ENCODE assay signal across 20 cellular contexts in genomic region chr2:126029316-126029715, GRCh38.
A peak's percentile ranks its signal among the peaks of the same experiment; 100 is the strongest.
DNase-seq lines count a peak whose midpoint lies in the region; ATAC-seq and TF ChIP-seq lines count a peak whose summit lies in the region.
"Had no signal": no experiment of that assay in that cellular context is flagged by ENCODE, and none has a peak within 500 bp of the region (broad histone marks: within the 10 kb centered on the region; RNA-seq: fewer than 3 reads in every experiment).

No MANE protein-coding gene starts in this region.

- no peak for TF ChIP-seq CTCF in tibial nerve (IDR thresholded peaks at IDR 0.05)
- TF ChIP-seq CTCF in GM10248 (IDR thresholded peaks at IDR 0.05; ENCODE audit: control extremely low read depth, extremely low read depth, low read depth, missing control alignments), result no peak

- TF ChIP-seq POLR2A in tibial nerve (IDR thresholded peaks at IDR 0.05) (no peak), GM18505 (IDR thresholded peaks at IDR 0.05; ENCODE audit: borderline replicate concordance, extremely low read depth, insufficient read depth, insufficient read length) (no peak)

- no peaks in the 10 kb centered on the region for H3K9me3 ChIP-seq in T-helper 17 cell (ENCODE audit: control insufficient read depth, low read length, poor library complexity, severe bottlenecking)
- no peaks in the 10 kb centered on the region for H3K9me3 ChIP-seq in tibial nerve

- H3K36me3 ChIP-seq in tibial nerve, result no peaks in the 10 kb centered on the region

- CTCF ChIA-PET in GM10248 (lab: Yijun Ruan, JAX), result no interaction called here

- no peak overlapping the region for H3K27ac Mint-ChIP-seq in T-helper 17 cell
- H3K27ac Mint-ChIP-seq: B cell had no signal

- H3K27ac ChIP-seq in tibial nerve, result no peak overlapping the region
- H3K27ac ChIP-seq: KMS-11, PC-9 had no signal

- POLR2A ChIA-PET in GM10248 (lab: Yijun Ruan, JAX), result no interaction called here

- no peaks in the 10 kb centered on the region for H3K4me1 Mint-ChIP-seq in T-helper 17 cell
- H3K4me1 Mint-ChIP-seq: B cell had no signal

- DNase-seq in NCI-H82 (lab: John Stamatoyannopoulos, UW), result peak; percentile 20
- DNase-seq in NCI-H82 treated with DMSO at 0.1 percent for 48 hours (lab: John Stamatoyannopoulos, UW; ENCODE audit: unreplicated experiment), result no peak
- DNase-seq in SK-MEL-5 (ENCODE audit: low read depth, low spot score), result peak; percentile 26
- DNase-seq in iPS-NIHi11 (ENCODE audit: low spot score), result peak; percentile 62
- no peak for DNase-seq in T-helper 17 cell
- no peak for DNase-seq in tibial nerve (ENCODE audit: low spot score in 2 of 2)
- DNase-seq in GM10248 (ENCODE audit: extremely low spot score), result no peak
- DNase-seq: 8988T, COR-L47, DMS 273 treated with DMSO at 0.1 percent for 48 hours, DND-41, GOT3, NCI-H1048, NCI-H1436 treated with DMSO at 0.1 percent for 48 hours, NCI-H2081, NCI-H774, PC-9 had no signal

- H3K27me3 ChIP-seq in tibial nerve, result no peaks in the 10 kb centered on the region

- TF ChIP-seq EP300 in tibial nerve (IDR thresholded peaks at IDR 0.05), result no peak

- H3K4me1 ChIP-seq in tibial nerve, result no peaks in the 10 kb centered on the region

- in situ Hi-C loops in SK-MEL-5 (cut with HindIII; ENCODE audit: low pct_unique_long_range_greater_than_20kb, low sequenced_read_pairs), result no loop called here

- no peak overlapping the region for H3K4me3 Mint-ChIP-seq in T-helper 17 cell
- H3K4me3 Mint-ChIP-seq: B cell had no signal

- no peak overlapping the region for H3K4me3 ChIP-seq in tibial nerve
- H3K4me3 ChIP-seq: PC-9 had no signal

- no peaks in the 10 kb centered on the region for H3K27me3 Mint-ChIP-seq in T-helper 17 cell
- H3K27me3 Mint-ChIP-seq: B cell had no signal

- no peak for ATAC-seq in T-helper 17 cell
- ATAC-seq in GM18505 (IDR thresholded peaks at IDR 0.05; ENCODE audit: unreplicated experiment), result no peak

- H3K36me3 Mint-ChIP-seq in T-helper 17 cell (ENCODE audit: low read depth), result no peaks in the 10 kb centered on the region

Comparison
In these comparisons a context has a peak if more than half of its experiments do, and no peak if none do; other contexts are left out.
1. DNase-seq: peak in NCI-H82 (single experiment), SK-MEL-5 (single experiment) and iPS-NIHi11 (single experiment); none in NCI-H82 treated with DMSO at 0.1 percent for 48 hours (single experiment), T-helper 17 cell (0 of 3), tibial nerve (0 of 2) and GM10248 (single experiment).